In genomic region chr1:32372149-32372756, GRCh38 we compare ENCODE assay signal across 8 cellular contexts. TPM values are rescaled to one million over a fixed set of nuclear protein-coding genes. Genes with fewer than 3 reads are reported as not detected.
DNase-seq lines count a peak whose midpoint lies in the region; ATAC-seq and TF ChIP-seq lines count a peak whose summit lies in the region.

No MANE protein-coding gene starts in this region.

- peak overlapping the region; percentile 9 for H3K27ac Mint-ChIP-seq in activated T-helper 17 cell treated with anti-CD3 and anti-CD28 coated beads, Interleukin-2, amount 50 U/mL, for 72 hours
- H3K27ac Mint-ChIP-seq in naive thymus-derived CD8-positive, alpha-beta T cell, result peak overlapping the region in 7 of 10 donors; percentile 48 to 82 (median 64)

- POLR2A ChIA-PET in naive thymus-derived CD8-positive, alpha-beta T cell (lab: Charles Lee), result interaction anchor here (1.0 to 2.1 kb wide), 7 partner anchors 20 to 193 kb away, joined by 3 to 17 read pairs (median 3); partner anchors contain the start of genes BSDC1, MARCKSL1 and TXLNA

- no peak overlapping the region for H3K27ac ChIP-seq in OCI-LY1 (ENCODE audit: low read depth, low read length, poor library complexity, severe bottlenecking)
- H3K27ac ChIP-seq in Karpas-422 (ENCODE audit: low read length), result no peak overlapping the region
- no peak overlapping the region for H3K27ac ChIP-seq in esophagus muscularis mucosa (replicated peaks in 1 of 4)

- no peak overlapping the region for H3K4me3 ChIP-seq in OCI-LY1 (ENCODE audit: low read depth, low read length, poor library complexity, severe bottlenecking)
- no peak overlapping the region for H3K4me3 ChIP-seq in Karpas-422 (ENCODE audit: low read length)
- no peak overlapping the region for H3K4me3 ChIP-seq in esophagus muscularis mucosa

- 89% methylated on average over 4 of the region's 5 CpGs for WGBS in esophagus muscularis mucosa

- H2AFZ ChIP-seq in OCI-LY1 (ENCODE audit: low read length), result no peak overlapping the region
- H2AFZ ChIP-seq in Karpas-422 (ENCODE audit: low read length), result no peak overlapping the region

- intact Hi-C loops in esophagus muscularis mucosa (cut with DNase I), result no loop called here

- H3K9me3 ChIP-seq in OCI-LY1 (ENCODE audit: low read length) (no peaks in the 10 kb centered on the region), Karpas-422 (ENCODE audit: low read length) (no peaks in the 10 kb centered on the region), esophagus muscularis mucosa (no peaks in the 10 kb centered on the region)

- no peak overlapping the region for H3K9ac ChIP-seq in OCI-LY1 (ENCODE audit: low read length)
- H3K9ac ChIP-seq in Karpas-422 (ENCODE audit: low read length), result no peak overlapping the region

- H4K20me1 ChIP-seq in OCI-LY1 (ENCODE audit: insufficient read depth, low read length) (no peaks in the 10 kb centered on the region), Karpas-422 (ENCODE audit: insufficient read depth, low read depth, low read length) (no peaks in the 10 kb centered on the region)

- H3K4me2 ChIP-seq in OCI-LY1 (ENCODE audit: low read length) (no peak overlapping the region), Karpas-422 (ENCODE audit: low read depth, low read length, poor library complexity, severe bottlenecking) (no peak overlapping the region)

- TF ChIP-seq EP300 in esophagus muscularis mucosa (IDR thresholded peaks at IDR 0.05), result no peak

- peak; percentile 90 for ATAC-seq in activated T-helper 17 cell treated with anti-CD3 and anti-CD28 coated beads, Interleukin-2, amount 50 U/mL, for 72 hours (replicated peaks)
- peak; percentile 91 to 92 for ATAC-seq in naive thymus-derived CD8-positive, alpha-beta T cell
- no peak for ATAC-seq in GM21529 (IDR thresholded peaks at IDR 0.05; ENCODE audit: unreplicated experiment)

- H3K4me3 Mint-ChIP-seq in activated T-helper 17 cell treated with anti-CD3 and anti-CD28 coated beads, Interleukin-2, amount 50 U/mL, for 72 hours, result no peak overlapping the region
- H3K4me3 Mint-ChIP-seq in naive thymus-derived CD8-positive, alpha-beta T cell, result peak overlapping the region in 4 of 10 donors; percentile 5 to 43 (median 20)

- DNase-seq in GM13976 (ENCODE audit: low spot score) (peak; percentile 55), Karpas-422 (no peak), esophagus muscularis mucosa (ENCODE audit: extremely low spot score) (no peak), G401 (ENCODE audit: low spot score) (no peak)
- peak; percentile 18 to 79 (median 62) for DNase-seq in naive thymus-derived CD8-positive, alpha-beta T cell

- H3F3A ChIP-seq in OCI-LY1 (ENCODE audit: insufficient read depth, low read length), result no peaks in the 10 kb centered on the region

- peaks cover 66% of the 10 kb centered on the region for H3K36me3 ChIP-seq in OCI-LY1 (ENCODE audit: insufficient read depth, low read length)
- H3K36me3 ChIP-seq in Karpas-422 (ENCODE audit: insufficient read depth, low read length), result peaks cover 7% of the 10 kb centered on the region; the same call in 1 of the 2 replicates
- peaks cover 68 to 95% (median 93%) of the 10 kb centered on the region in 4 donors for H3K36me3 ChIP-seq in esophagus muscularis mucosa

- in situ Hi-C loops in GM13976 (cut with MboI; ENCODE audit: low sequenced_read_pairs, unreplicated experiment) (no loop called here), G401 (cut with HindIII; ENCODE audit: low sequenced_read_pairs) (no loop called here)

- no peaks in the 10 kb centered on the region for H3K4me1 ChIP-seq in OCI-LY1 (ENCODE audit: insufficient read depth, low read length, severe bottlenecking)
- H3K4me1 ChIP-seq in Karpas-422 (ENCODE audit: low read length), result no peaks in the 10 kb centered on the region
- no peaks in the 10 kb centered on the region for H3K4me1 ChIP-seq in esophagus muscularis mucosa

- H3K36me3 Mint-ChIP-seq in activated T-helper 17 cell treated with anti-CD3 and anti-CD28 coated beads, Interleukin-2, amount 50 U/mL, for 72 hours (ENCODE audit: low read depth), result peaks cover 84% of the 10 kb centered on the region
- peaks cover 0 to 74% (median 11%) of the 10 kb centered on the region in 3 donors for H3K36me3 Mint-ChIP-seq in naive thymus-derived CD8-positive, alpha-beta T cell

- H3K27me3 Mint-ChIP-seq in activated T-helper 17 cell treated with anti-CD3 and anti-CD28 coated beads, Interleukin-2, amount 50 U/mL, for 72 hours, result no peaks in the 10 kb centered on the region
- no peaks in the 10 kb centered on the region for H3K27me3 Mint-ChIP-seq in naive thymus-derived CD8-positive, alpha-beta T cell

- peaks cover 13% of the 10 kb centered on the region for H3K4me1 Mint-ChIP-seq in activated T-helper 17 cell treated with anti-CD3 and anti-CD28 coated beads, Interleukin-2, amount 50 U/mL, for 72 hours
- peaks cover 11 to 28% (median 20%) of the 10 kb centered on the region in 4 donors for H3K4me1 Mint-ChIP-seq in naive thymus-derived CD8-positive, alpha-beta T cell

- H3K27me3 ChIP-seq in OCI-LY1 (ENCODE audit: insufficient read depth, low read length) (no peaks in the 10 kb centered on the region), Karpas-422 (ENCODE audit: low read length) (no peaks in the 10 kb centered on the region), esophagus muscularis mucosa (no peaks in the 10 kb centered on the region)

- H3K9me2 ChIP-seq in OCI-LY1 (ENCODE audit: low read depth, low read length) (no peaks in the 10 kb centered on the region), Karpas-422 (replicated peaks; ENCODE audit: insufficient read depth, low read length) (no peaks in the 10 kb centered on the region)

- H3K79me2 ChIP-seq in OCI-LY1 (ENCODE audit: insufficient read depth, low read length), result no peaks in the 10 kb centered on the region
- H3K79me2 ChIP-seq in Karpas-422 (ENCODE audit: low read length), result no peaks in the 10 kb centered on the region

- TF ChIP-seq CTCF in GM13976 (IDR thresholded peaks at IDR 0.05; ENCODE audit: borderline replicate concordance, control extremely low read depth, extremely low read depth, insufficient read depth, missing control alignments) (no peak), OCI-LY1 (IDR thresholded peaks at IDR 0.05; ENCODE audit: low read length) (peak; percentile 40; the same call in 1 of the 2 replicates), esophagus muscularis mucosa (IDR thresholded peaks at IDR 0.05) (no peak)

- no peak for TF ChIP-seq POLR2A in esophagus muscularis mucosa (IDR thresholded peaks at IDR 0.05; ENCODE audit: low read depth)

- H3K9me3 Mint-ChIP-seq in activated T-helper 17 cell treated with anti-CD3 and anti-CD28 coated beads, Interleukin-2, amount 50 U/mL, for 72 hours, result no peaks in the 10 kb centered on the region
- H3K9me3 Mint-ChIP-seq in naive thymus-derived CD8-positive, alpha-beta T cell, result no peaks in the 10 kb centered on the region

RNA-seq across cellular contexts. Expression of gene TSSK3, which starts 9.9 kb away (rescaled TPM):
- 1 to 10 TPM in 1 of 2 donors, under 1 TPM in 1; 0.61 to 1.7 TPM for total RNA-seq in activated T-helper 17 cell treated with anti-CD3 and anti-CD28 coated beads, Interleukin-2, amount 50 U/mL, for 72 hours
- 1 to 10 TPM; 2.9 to 3.7 TPM for total RNA-seq in naive thymus-derived CD8-positive, alpha-beta T cell
- polyA plus RNA-seq in naive thymus-derived CD8-positive, alpha-beta T cell, result 1 to 10 TPM in 2 of 3 donors, under 1 TPM in 1; 0.20 to 2.5 (median 2.0) TPM
- 1.4 and 1.5 TPM in 2 replicates for total RNA-seq in Karpas-422 (2014; rRNA removed; shearing (Covaris generic); ENCODE audit: low replicate concordance)
- 1 to 10 TPM in 1 of 4 donors, under 1 TPM in 1, not detected in 2; 0.86 to 3.7 TPM for total RNA-seq in esophagus muscularis mucosa
- 0.20 TPM in 1 of 2 replicates, not detected in the other for total RNA-seq in G401 (2014; rRNA removed; shearing (Covaris generic))

RNA-seq across cellular contexts. Expression of gene FAM229A, which starts 10.0 kb away (rescaled TPM):
- 10 to 100 TPM in 1 of 2 donors, 1 to 10 TPM in 1; 7.7 to 21.6 TPM for total RNA-seq in activated T-helper 17 cell treated with anti-CD3 and anti-CD28 coated beads, Interleukin-2, amount 50 U/mL, for 72 hours
- total RNA-seq in naive thymus-derived CD8-positive, alpha-beta T cell, result 10 to 100 TPM; 28.7 to 30.7 TPM
- under 1 TPM; 0.06 to 0.47 (median 0.14) TPM for polyA plus RNA-seq in naive thymus-derived CD8-positive, alpha-beta T cell
- 3.1 and 4.5 TPM in 2 replicates for total RNA-seq in Karpas-422 (2014; rRNA removed; shearing (Covaris generic); ENCODE audit: low replicate concordance)
- 1 to 10 TPM; 1.3 to 8.7 (median 4.9) TPM for total RNA-seq in esophagus muscularis mucosa
- total RNA-seq in G401 (2014; rRNA removed; shearing (Covaris generic)), result 0.20 and 0.31 TPM in 2 replicates

RNA-seq across cellular contexts. Expression of gene BSDC1, which starts 22.0 kb away (rescaled TPM):
- 10 to 100 TPM; 46.1 to 71.6 TPM for total RNA-seq in activated T-helper 17 cell treated with anti-CD3 and anti-CD28 coated beads, Interleukin-2, amount 50 U/mL, for 72 hours
- 100 to 1,000 TPM; 112 to 113 TPM for total RNA-seq in naive thymus-derived CD8-positive, alpha-beta T cell
- polyA plus RNA-seq in naive thymus-derived CD8-positive, alpha-beta T cell, result 10 to 100 TPM; 29.5 to 39.6 (median 31.1) TPM
- 45.1 and 50.0 TPM in 2 replicates for total RNA-seq in Karpas-422 (2014; rRNA removed; shearing (Covaris generic); ENCODE audit: low replicate concordance)
- 10 to 100 TPM; 57.3 to 67.9 (median 63.4) TPM for total RNA-seq in esophagus muscularis mucosa
- total RNA-seq in G401 (2014; rRNA removed; shearing (Covaris generic)), result 40.7 and 47.3 TPM in 2 replicates

RNA-seq across cellular contexts. Expression of gene MARCKSL1, which starts 36.2 kb away (rescaled TPM):
- 10 to 100 TPM in 1 of 2 donors, 1 to 10 TPM in 1; 7.2 to 15.9 TPM for total RNA-seq in activated T-helper 17 cell treated with anti-CD3 and anti-CD28 coated beads, Interleukin-2, amount 50 U/mL, for 72 hours
- total RNA-seq in naive thymus-derived CD8-positive, alpha-beta T cell, result 10 to 100 TPM; 39.1 to 41.1 TPM
- polyA plus RNA-seq in naive thymus-derived CD8-positive, alpha-beta T cell, result 10 to 100 TPM; 37.8 to 81.4 (median 72.7) TPM
- total RNA-seq in Karpas-422 (2014; rRNA removed; shearing (Covaris generic); ENCODE audit: low replicate concordance), result 262 and 391 TPM in 2 replicates
- 10 to 100 TPM in 2 of 4 donors, 1 to 10 TPM in 2; 4.2 to 10.9 (median 9.2) TPM for total RNA-seq in esophagus muscularis mucosa
- total RNA-seq in G401 (2014; rRNA removed; shearing (Covaris generic)), result 89.6 and 132 TPM in 2 replicates

Comparison
In these comparisons a context has a peak if more than half of its experiments do, and no peak if none do; other contexts are left out.
1. DNase-seq: peak in GM13976 (single experiment) and naive thymus-derived CD8-positive, alpha-beta T cell (10 of 10); none in Karpas-422 (single experiment), esophagus muscularis mucosa (single experiment) and G401 (single experiment).